1 cellular context compared by ENCODE assay signal in the genomic region with DNA sequence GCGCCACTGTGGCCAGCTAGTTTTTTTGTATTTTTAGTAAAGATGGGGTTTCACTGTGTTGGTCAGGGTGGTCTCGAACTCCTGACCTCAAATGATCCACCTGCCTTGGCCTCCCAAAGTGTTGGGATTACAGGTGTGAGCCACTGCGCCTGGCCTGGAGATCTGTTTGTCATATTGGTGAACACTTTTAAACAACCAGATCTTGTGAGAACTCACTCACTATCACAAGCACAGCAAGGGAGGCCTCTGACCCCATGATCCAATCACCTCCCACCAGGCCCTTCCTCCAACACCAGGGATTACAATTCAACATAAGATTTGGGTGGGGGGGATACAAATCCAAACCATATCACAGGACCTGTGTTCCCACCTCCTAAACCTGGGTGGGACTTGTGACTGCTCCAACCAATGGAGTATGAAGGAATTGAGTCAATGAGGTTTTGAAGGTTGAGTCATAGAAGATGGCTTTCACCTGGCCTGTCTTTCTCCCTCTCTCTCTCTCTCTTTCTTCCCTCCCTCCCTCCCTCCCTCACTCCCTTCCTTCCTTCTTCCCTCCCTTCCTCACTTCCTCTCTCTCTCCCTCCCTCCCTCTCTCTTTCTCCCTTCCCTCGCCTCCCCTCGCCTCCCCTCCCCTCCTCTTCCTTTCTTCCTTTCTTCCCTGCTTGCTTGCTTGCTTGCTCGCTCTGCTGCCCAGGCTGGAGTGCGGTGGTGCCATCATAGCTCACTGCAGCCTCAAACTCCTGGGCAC.
TF ChIP-seq lines count a peak whose summit lies in the region.

No MANE protein-coding gene starts in this region.

TF ChIP-seq in HCT116, 20 proteins besides CTCF, POLR2A, EP300 and RAD21:
- peak; percentile 43 for TF ChIP-seq JUND (IDR thresholded peaks at IDR 0.05)
- peak; percentile 21; the same call in 1 of the 2 replicates for TF ChIP-seq SP1 (IDR thresholded peaks at IDR 0.05; ENCODE audit: low read depth)
- TF ChIP-seq, protein P1, sequence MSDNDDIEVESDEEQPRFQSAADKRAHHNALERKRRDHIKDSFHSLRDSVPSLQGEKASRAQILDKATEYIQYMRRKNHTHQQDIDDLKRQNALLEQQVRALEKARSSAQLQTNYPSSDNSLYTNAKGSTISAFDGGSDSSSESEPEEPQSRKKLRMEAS (IDR thresholded peaks at IDR 0.05): peak; percentile 21; the same call in 1 of the 2 replicates
